In genomic region chr1:161398900-161399256, GRCh38 we compare ENCODE assay signal across 9 cellular contexts. TPM values are rescaled to one million over a fixed set of nuclear protein-coding genes. Genes with fewer than 3 reads are reported as not detected.
DNase-seq lines count a peak whose midpoint lies in the region; ATAC-seq and TF ChIP-seq lines count a peak whose summit lies in the region.
"Had no signal": no experiment of that assay in that cellular context is flagged by ENCODE, and none has a peak within 500 bp of the region (broad histone marks: within the 10 kb centered on the region; RNA-seq: fewer than 3 reads in every experiment).

No MANE protein-coding gene starts in this region.

- H3K36me3 ChIP-seq in PC-3 (ENCODE audit: low read depth, low read length) (no peaks in the 10 kb centered on the region), fibroblast of lung (ENCODE audit: control insufficient read depth, insufficient read depth, low read length) (no peaks in the 10 kb centered on the region)

- CTCF ChIA-PET in PC-3 (lab: Charles Lee), result no interaction called here

- no TSS peak for BruUV-seq in PC-3 (replicated peaks; lab: Mats Ljungman, UMichigan)

- intact Hi-C loops in PC-3 (cut with micrococcal nuclease), result loop anchor here (1.0 to 10.0 kb wide), 3 partner anchors 9 to 136 kb away; no protein-coding TSS in a partner anchor

- no peaks in the 10 kb centered on the region for H3F3A ChIP-seq in PC-3 (ENCODE audit: low read length, unreplicated experiment)

- POLR2A ChIA-PET in PC-3 (lab: Charles Lee; ENCODE audit: unreplicated experiment), result no interaction called here

- H3K27me3 ChIP-seq in PC-3 (ENCODE audit: low read length), result no peaks in the 10 kb centered on the region
- H3K27me3 ChIP-seq in fibroblast of lung (ENCODE audit: control insufficient read depth, insufficient read depth, low read length), result no peaks in the 10 kb centered on the region

- peak overlapping the region; percentile 71 for H3K4me3 ChIP-seq in PC-3 (ENCODE audit: low read length)
- peak overlapping the region; percentile 53 to 82 (median 82) for H3K4me3 ChIP-seq in fibroblast of lung (replicated peaks in 1 of 4; ENCODE audit: control extremely low read depth in 1 of 4, insufficient read depth in 1 of 4, low read depth in 3 of 4, low read length in 4 of 4)

- H3K9me2 ChIP-seq in PC-3 (replicated peaks; ENCODE audit: low read length), result no peaks in the 10 kb centered on the region

- TF ChIP-seq CTCF in PC-3 (conservative IDR thresholded peaks at IDR 0.05; ENCODE audit: low read depth, low read length), result no peak
- TF ChIP-seq CTCF in fibroblast of lung (conservative IDR thresholded peaks at IDR 0.05 in 1 of 2, IDR thresholded peaks at IDR 0.05 in 1 of 2; ENCODE audit: low read depth in 1 of 2, low read length in 2 of 2), result no peak
- no peak for TF ChIP-seq CTCF in progenitor cell of endocrine pancreas (IDR thresholded peaks at IDR 0.05; ENCODE audit: unreplicated experiment)

- H3K9me3 ChIP-seq in PC-3 (ENCODE audit: low read length) (no peaks in the 10 kb centered on the region), fibroblast of lung (ENCODE audit: control insufficient read depth, insufficient read depth, low read depth, low read length) (no peaks in the 10 kb centered on the region)

- peaks cover 4% of the 10 kb centered on the region; the same call in 1 of the 2 replicates for H3K79me2 ChIP-seq in PC-3 (ENCODE audit: low read length)
- H3K79me2 ChIP-seq in fibroblast of lung (ENCODE audit: control insufficient read depth, insufficient read depth, low read length), result no peaks in the 10 kb centered on the region

- H3K4me2 ChIP-seq in PC-3 (ENCODE audit: low read length) (peak overlapping the region; percentile 82), fibroblast of lung (ENCODE audit: extremely low read depth, insufficient read depth, low read length) (peak overlapping the region; percentile 89)

- H3K27ac ChIP-seq in PC-3 (ENCODE audit: low read length) (peak overlapping the region; percentile 94), fibroblast of lung (ENCODE audit: insufficient read depth, low read length) (peak overlapping the region; percentile 99)

- no peaks in the 10 kb centered on the region for H3K9me3 Mint-ChIP-seq in progenitor cell of endocrine pancreas (ENCODE audit: low read depth)

- ATAC-seq in GM18861 (IDR thresholded peaks at IDR 0.05; ENCODE audit: unreplicated experiment) (peak; percentile 2), PC-3 (no peak)

- H3K4me1 Mint-ChIP-seq in progenitor cell of endocrine pancreas (ENCODE audit: low read depth), result peaks cover 12% of the 10 kb centered on the region

- H3K27ac Mint-ChIP-seq in progenitor cell of endocrine pancreas, result peak overlapping the region; percentile 99

- H3K4me3 Mint-ChIP-seq in progenitor cell of endocrine pancreas (ENCODE audit: low read depth), result peak overlapping the region; percentile 89

- no peak for DNase-seq in PC-3
- no peak for DNase-seq in fibroblast of lung (ENCODE audit: low read depth in 2 of 2)
- DNase-seq in progenitor cell of endocrine pancreas (ENCODE audit: low spot score, unreplicated experiment), result no peak
- DNase-seq in NCI-H446 treated with DMSO at 0.1 percent for 48 hours (lab: John Stamatoyannopoulos, UW), result no peak
- DNase-seq in cerebellum (ENCODE audit: low spot score), result no peak
- DNase-seq in hypothalamus (lab: John Stamatoyannopoulos, UW), result no peak
- DNase-seq in NCI-H446 (lab: John Stamatoyannopoulos, UW), result no peak

- H4K20me1 ChIP-seq in PC-3 (ENCODE audit: low read length) (no peaks in the 10 kb centered on the region), fibroblast of lung (ENCODE audit: control insufficient read depth, extremely low read depth, insufficient read depth, low read length) (no peaks in the 10 kb centered on the region)

- H3K9ac ChIP-seq in PC-3 (ENCODE audit: low read length) (peak overlapping the region; percentile 85), fibroblast of lung (ENCODE audit: insufficient read depth, low read length) (peak overlapping the region; percentile 95)

- H3K27me3 Mint-ChIP-seq in progenitor cell of endocrine pancreas, result peaks cover 10% of the 10 kb centered on the region

- peaks cover 60% of the 10 kb centered on the region for H3K4me1 ChIP-seq in PC-3 (ENCODE audit: insufficient read depth, low read length)
- H3K4me1 ChIP-seq in fibroblast of lung (ENCODE audit: control insufficient read depth, extremely low read depth, insufficient read depth, low read length), result peaks cover 2% of the 10 kb centered on the region

- no peaks in the 10 kb centered on the region for H3K36me3 Mint-ChIP-seq in progenitor cell of endocrine pancreas (ENCODE audit: insufficient read depth)

- H2AFZ ChIP-seq in PC-3 (ENCODE audit: low read length) (peak overlapping the region; percentile 87), fibroblast of lung (ENCODE audit: low read length) (peak overlapping the region; percentile 95)

RNA-seq across cellular contexts. Expression of gene CFAP126, which starts 31.2 kb away (rescaled TPM):
- total RNA-seq in PC-3 (2014; rRNA removed) (not detected in 2 replicates), fibroblast of lung (not detected in 2 replicates), progenitor cell of endocrine pancreas (0.65 and 1.4 TPM in 2 replicates), cerebellum (1.4 TPM)
- polyA plus RNA-seq in fibroblast of lung, result not detected in 2 replicates
- polyA plus RNA-seq in fibroblast of lung (2012), result not detected in 2 replicates
- polyA minus RNA-seq in fibroblast of lung (ENCODE audit: low replicate concordance), result not detected in 2 replicates
- total RNA-seq: SK-MEL-5 had no signal
